In genomic region chr2:136377423-136378382, GRCh38 we compare ENCODE assay signal across 14 cellular contexts.
DNase-seq lines count a peak whose midpoint lies in the region; TF ChIP-seq lines count a peak whose summit lies in the region.
"Had no signal": no experiment of that assay in that cellular context is flagged by ENCODE, and none has a peak within 500 bp of the region (broad histone marks: within the 10 kb centered on the region; RNA-seq: fewer than 3 reads in every experiment).

No MANE protein-coding gene starts in this region.

- no peak overlapping the region for H3K23ac ChIP-seq in mesenchymal stem cell (ENCODE audit: low read length in 2 of 2)

- H3K27ac ChIP-seq in CD4-positive, alpha-beta memory T cell (ENCODE audit: low read depth, low read length), result no peak overlapping the region
- H3K27ac ChIP-seq in SU-DHL-6 (ENCODE audit: low read depth, low read length) (peak overlapping the region; percentile 99), mesenchymal stem cell (ENCODE audit: low read length, poor library complexity, severe bottlenecking) (no peak overlapping the region)
- H3K27ac ChIP-seq: 22Rv1, HL-60, pancreas had no signal

- H4K91ac ChIP-seq in mesenchymal stem cell (ENCODE audit: low read length), result no peak overlapping the region

- no peak overlapping the region for H2BK15ac ChIP-seq in mesenchymal stem cell (ENCODE audit: low read depth, poor library complexity, severe bottlenecking)

- H3K36me3 Mint-ChIP-seq in CD4-positive, alpha-beta memory T cell, result no peaks in the 10 kb centered on the region
- H3K36me3 Mint-ChIP-seq: immature natural killer cell had no signal

- no peaks in the 10 kb centered on the region for H3K9me3 Mint-ChIP-seq in CD4-positive, alpha-beta memory T cell
- H3K9me3 Mint-ChIP-seq: dendritic cell treated with granulocyte-macrophage colony-stimulating factor and Interleukin-4, amounts not matched to agents 40 ng/mL and 50 ng/mL, for 4 days; immature natural killer cell had no signal

- H3K4me3 ChIP-seq in CD4-positive, alpha-beta memory T cell (ENCODE audit: low read length in 2 of 2), result no peak overlapping the region
- H3K4me3 ChIP-seq in SU-DHL-6 (ENCODE audit: insufficient read depth, low read length, poor library complexity, severe bottlenecking) (no peak overlapping the region), mesenchymal stem cell (ENCODE audit: insufficient read depth in 1 of 2, low read depth in 1 of 2, low read length in 2 of 2) (no peak overlapping the region)
- H3K4me3 ChIP-seq: pancreas had no signal

- H3K27me3 ChIP-seq in CD4-positive, alpha-beta memory T cell (ENCODE audit: insufficient read depth, low read length), result no peaks in the 10 kb centered on the region
- H3K27me3 ChIP-seq in SU-DHL-6 (ENCODE audit: low read length) (no peaks in the 10 kb centered on the region), mesenchymal stem cell (ENCODE audit: control insufficient read depth in 1 of 2, insufficient read depth in 1 of 2, low read length in 2 of 2) (peaks cover 0 to 18% of the 10 kb centered on the region in 2 experiments)
- H3K27me3 ChIP-seq: pancreas had no signal

- no peaks in the 10 kb centered on the region for H3K9me2 ChIP-seq in SU-DHL-6 (replicated peaks; ENCODE audit: insufficient read depth, low read length)

- intact Hi-C loops in CD4-positive, alpha-beta memory T cell (cut with micrococcal nuclease), result loop anchor here (1.0 to 5.0 kb wide), 7 partner anchors 51 to 461 kb away; partner anchors contain the start of gene DARS1

- no peaks in the 10 kb centered on the region for H3K27me3 Mint-ChIP-seq in CD4-positive, alpha-beta memory T cell
- H3K27me3 Mint-ChIP-seq: dendritic cell treated with granulocyte-macrophage colony-stimulating factor and Interleukin-4, amounts not matched to agents 40 ng/mL and 50 ng/mL, for 4 days had no signal

- no peaks in the 10 kb centered on the region for H3K79me1 ChIP-seq in mesenchymal stem cell (replicated peaks; ENCODE audit: low read length, poor library complexity, severe bottlenecking)

- no peak overlapping the region for H2BK120ac ChIP-seq in mesenchymal stem cell (ENCODE audit: low read depth, low read length)

- H3K9ac ChIP-seq in SU-DHL-6 (ENCODE audit: low read length) (peak overlapping the region; percentile 49), mesenchymal stem cell (ENCODE audit: low read length) (no peak overlapping the region)

- no peaks in the 10 kb centered on the region for H4K20me1 ChIP-seq in SU-DHL-6 (ENCODE audit: low read depth, low read length)

- H3K4ac ChIP-seq in mesenchymal stem cell (ENCODE audit: low read depth in 1 of 2, low read length in 2 of 2), result no peak overlapping the region

- H3K4me2 ChIP-seq in SU-DHL-6 (ENCODE audit: low read depth, low read length, poor library complexity, severe bottlenecking), result peak overlapping the region; percentile 38
- no peak overlapping the region for H3K4me2 ChIP-seq in mesenchymal stem cell (ENCODE audit: low read length, poor library complexity, severe bottlenecking)

- H3K4me3 Mint-ChIP-seq in CD4-positive, alpha-beta memory T cell, result no peak overlapping the region
- H3K4me3 Mint-ChIP-seq: dendritic cell treated with granulocyte-macrophage colony-stimulating factor and Interleukin-4, amounts not matched to agents 40 ng/mL and 50 ng/mL, for 4 days had no signal

- no peaks in the 10 kb centered on the region for H3K9me3 ChIP-seq in CD4-positive, alpha-beta memory T cell (ENCODE audit: control insufficient read depth in 1 of 2, low read length in 2 of 2)
- H3K9me3 ChIP-seq in SU-DHL-6 (ENCODE audit: insufficient read depth, low read length) (no peaks in the 10 kb centered on the region), mesenchymal stem cell (ENCODE audit: control insufficient read depth, low read length) (no peaks in the 10 kb centered on the region)
- H3K9me3 ChIP-seq: pancreas had no signal

- no peaks in the 10 kb centered on the region for H3K79me2 ChIP-seq in SU-DHL-6 (ENCODE audit: insufficient read depth, low read length)

- no peak overlapping the region for H2AK5ac ChIP-seq in mesenchymal stem cell (ENCODE audit: low read length, severe bottlenecking)

- no peak overlapping the region for H2BK12ac ChIP-seq in mesenchymal stem cell (ENCODE audit: low read length in 2 of 2)

- DNase-seq in DMS 273 (lab: John Stamatoyannopoulos, UW; ENCODE audit: unreplicated experiment) (peak; percentile 28), DMS 273 treated with DMSO at 0.1 percent for 48 hours (lab: John Stamatoyannopoulos, UW) (no peak), myocyte (ENCODE audit: low read depth) (peak; percentile 24), inferior parietal cortex (ENCODE audit: extremely low spot score) (no peak), mesenchymal stem cell (no peak), pons (ENCODE audit: low spot score) (no peak)
- DNase-seq in CD4-positive, alpha-beta memory T cell, result no peak
- DNase-seq: mammary epithelial cell had no signal

- CTCF ChIA-PET in CD4-positive, alpha-beta memory T cell (lab: Charles Lee; ENCODE audit: partially characterized antibody), result interaction anchor here (0.8 to 13.8 kb wide), 15 partner anchors 97 to 470 kb away, joined by 3 to 487 read pairs (median 4); no protein-coding TSS in a partner anchor

- H2AFZ ChIP-seq in SU-DHL-6 (ENCODE audit: low read depth, low read length, severe bottlenecking) (peak overlapping the region; percentile 17), mesenchymal stem cell (ENCODE audit: low read depth, low read length) (no peak overlapping the region)

- no peak overlapping the region for H2BK5ac ChIP-seq in mesenchymal stem cell (ENCODE audit: low read depth, low read length, poor library complexity, severe bottlenecking)

- H3K14ac ChIP-seq in mesenchymal stem cell (ENCODE audit: low read length in 2 of 2), result no peak overlapping the region

- peak overlapping the region in 4 of 7 donors; percentile 76 to 95 (median 91) for H3K27ac Mint-ChIP-seq in CD4-positive, alpha-beta memory T cell

- peaks cover 45% of the 10 kb centered on the region for H3K4me1 ChIP-seq in CD4-positive, alpha-beta memory T cell (ENCODE audit: insufficient read depth, low read length)
- H3K4me1 ChIP-seq in mesenchymal stem cell (ENCODE audit: control insufficient read depth, insufficient read depth, low read depth, low read length), result no peaks in the 10 kb centered on the region
- H3K4me1 ChIP-seq: pancreas had no signal

- H3K36me3 ChIP-seq in CD4-positive, alpha-beta memory T cell (ENCODE audit: insufficient read depth, low read length), result no peaks in the 10 kb centered on the region
- H3K36me3 ChIP-seq in SU-DHL-6 (ENCODE audit: low read length) (no peaks in the 10 kb centered on the region), mesenchymal stem cell (ENCODE audit: control insufficient read depth in 1 of 2, insufficient read depth in 2 of 2, low read depth in 1 of 2, low read length in 2 of 2) (no peaks in the 10 kb centered on the region)
- H3K36me3 ChIP-seq: pancreas had no signal

- POLR2A ChIA-PET in CD4-positive, alpha-beta memory T cell (lab: Charles Lee; ENCODE audit: partially characterized antibody), result interaction anchor here (1.1 to 2.9 kb wide), 7 partner anchors 50 to 464 kb away, joined by 3 to 14 read pairs (median 5); no protein-coding TSS in a partner anchor

- peaks cover 43% of the 10 kb centered on the region for H3F3A ChIP-seq in SU-DHL-6 (ENCODE audit: insufficient read depth)

- H3K4me1 Mint-ChIP-seq in CD4-positive, alpha-beta memory T cell, result peaks cover 37 to 66% (median 41%) of the 10 kb centered on the region in 4 donors

- H4K8ac ChIP-seq in mesenchymal stem cell (ENCODE audit: low read length), result no peak overlapping the region

- H3K18ac ChIP-seq in mesenchymal stem cell (ENCODE audit: low read depth in 1 of 2, low read length in 2 of 2), result no peak overlapping the region

- WGBS in mesenchymal stem cell, result 84% methylated on average over 7 of the region's 7 CpGs

- TF ChIP-seq CTCF in SU-DHL-6 (IDR thresholded peaks at IDR 0.05; ENCODE audit: insufficient read depth, low read length, poor library complexity, severe bottlenecking), result no peak

Comparison
In these comparisons a context has a peak if more than half of its experiments do, and no peak if none do; other contexts are left out.
1. DNase-seq: peak in DMS 273 (single experiment) and myocyte (single experiment); none in DMS 273 treated with DMSO at 0.1 percent for 48 hours (single experiment), CD4-positive, alpha-beta memory T cell (0 of 5), inferior parietal cortex (single experiment), mesenchymal stem cell (single experiment) and pons (single experiment).